Comparison of ENCODE assay signal across 8 cellular contexts in genomic region chr1:84299536-84300260, GRCh38. TPM values are rescaled to one million over a fixed set of nuclear protein-coding genes. Genes with fewer than 3 reads are reported as not detected.
DNase-seq lines count a peak whose midpoint lies in the region; TF ChIP-seq lines count a peak whose summit lies in the region.

No MANE protein-coding gene starts in this region.

- H3K27me3 ChIP-seq in Peyer's patch = no peaks in the 10 kb centered on the region
- H3K27me3 ChIP-seq in esophagus muscularis mucosa = no peaks in the 10 kb centered on the region

- DNase-seq in DMS 273 (lab: John Stamatoyannopoulos, UW; ENCODE audit: unreplicated experiment) (peak; percentile 43), DMS 273 treated with DMSO at 0.1 percent for 48 hours (lab: John Stamatoyannopoulos, UW) (no peak), Peyer's patch (no peak), esophagus muscularis mucosa (ENCODE audit: extremely low spot score) (no peak), retina (peak; percentile 38), DMS153 treated with DMSO at 0.1 percent for 48 hours (lab: John Stamatoyannopoulos, UW; ENCODE audit: unreplicated experiment) (no peak), NCI-H2107 treated with DMSO at 0.1 percent for 48 hours (lab: John Stamatoyannopoulos, UW; ENCODE audit: unreplicated experiment) (no peak)
- no peak for DNase-seq in stimulated activated CD4-positive, alpha-beta T cell treated with anti-CD3 and anti-CD28 coated beads, Interleukin-15, amount 100 ng/mL, for 24 hours

- WGBS in esophagus muscularis mucosa = 18% methylated on average over 4 of the region's 4 CpGs

- TF ChIP-seq EP300 in esophagus muscularis mucosa (IDR thresholded peaks at IDR 0.05) = no peak

- no peaks in the 10 kb centered on the region for H3K9me3 ChIP-seq in Peyer's patch
- no peaks in the 10 kb centered on the region for H3K9me3 ChIP-seq in esophagus muscularis mucosa

- peak overlapping the region in 3 of 4 donors; percentile 84 to 94 (median 87) for H3K4me3 ChIP-seq in Peyer's patch
- peak overlapping the region; percentile 70 to 86 (median 80) for H3K4me3 ChIP-seq in esophagus muscularis mucosa

- H3K36me3 ChIP-seq in Peyer's patch (no peaks in the 10 kb centered on the region), esophagus muscularis mucosa (no peaks in the 10 kb centered on the region)

- TF ChIP-seq POLR2A in Peyer's patch (IDR thresholded peaks at IDR 0.05) (no peak), esophagus muscularis mucosa (IDR thresholded peaks at IDR 0.05; ENCODE audit: low read depth) (no peak)

- TF ChIP-seq CTCF in Peyer's patch (IDR thresholded peaks at IDR 0.05) (no peak), esophagus muscularis mucosa (IDR thresholded peaks at IDR 0.05) (no peak)

- H3K4me1 ChIP-seq in Peyer's patch (peaks cover 0 to 31% (median 3%) of the 10 kb centered on the region in 4 donors), esophagus muscularis mucosa (peaks cover 9 to 57% (median 49%) of the 10 kb centered on the region in 4 donors)

- intact Hi-C loops in esophagus muscularis mucosa (cut with DNase I) = loop anchor here (10.0 kb wide), 1 partner anchor 305 kb away; no protein-coding TSS in a partner anchor

- H3K27ac ChIP-seq in Peyer's patch (peak overlapping the region in 3 of 4 donors; percentile 86 to 99 (median 96)), esophagus muscularis mucosa (replicated peaks in 1 of 4) (peak overlapping the region; percentile 80 to 84 (median 84))

RNA-seq across cellular contexts. Expression of gene SAMD13, which starts 1.8 kb away (rescaled TPM):
- total RNA-seq in Peyer's patch = 1 to 10 TPM; 1.1 to 3.5 (median 2.3) TPM
- 1 to 10 TPM in 2 of 4 donors, under 1 TPM in 1, not detected in 1; 0.33 to 2.5 (median 2.1) TPM for total RNA-seq in esophagus muscularis mucosa

Comparison
In these comparisons a context has a peak if more than half of its experiments do, and no peak if none do; other contexts are left out.
1. DNase-seq: peak in DMS 273 (single experiment) and retina (single experiment); none in DMS 273 treated with DMSO at 0.1 percent for 48 hours (single experiment), Peyer's patch (0 of 3), esophagus muscularis mucosa (single experiment), stimulated activated CD4-positive, alpha-beta T cell treated with anti-CD3 and anti-CD28 coated beads, Interleukin-15, amount 100 ng/mL, for 24 hours (single experiment), DMS153 treated with DMSO at 0.1 percent for 48 hours (single experiment) and NCI-H2107 treated with DMSO at 0.1 percent for 48 hours (single experiment).